In genomic region chr21:44932366-44933181, GRCh38 we compare ENCODE assay signal across 1 cellular context.
A peak's percentile ranks its signal among the peaks of the same experiment; 100 is the strongest.
TF ChIP-seq lines count a peak whose summit lies in the region.

No MANE protein-coding gene starts in this region.

TF ChIP-seq in IMR-90, 13 proteins besides CTCF, POLR2A, EP300 and RAD21:
- TF ChIP-seq SMC3 (IDR thresholded peaks at IDR 0.05; ENCODE audit: low read depth, low read length), result peak; percentile 50
- no peak for TF ChIP-seq FOS (IDR thresholded peaks at IDR 0.05; ENCODE audit: low read depth, low read length)
